In genomic region chr16:89317729-89318429, GRCh38 we compare ENCODE assay signal across 12 cellular contexts.
DNase-seq lines count a peak whose midpoint lies in the region; ATAC-seq and TF ChIP-seq lines count a peak whose summit lies in the region.
"Had no signal": no experiment of that assay in that cellular context is flagged by ENCODE, and none has a peak within 500 bp of the region (broad histone marks: within the 10 kb centered on the region; RNA-seq: fewer than 3 reads in every experiment).

No MANE protein-coding gene starts in this region.

- peaks cover 3 to 31% of the 10 kb centered on the region in 2 donors for H3K36me3 Mint-ChIP-seq in CD4-positive, alpha-beta memory T cell
- H3K36me3 Mint-ChIP-seq in IgD-negative memory B cell, result no peaks in the 10 kb centered on the region
- H3K36me3 Mint-ChIP-seq in chondrocyte (ENCODE audit: low read depth), result peaks cover 8% of the 10 kb centered on the region
- H3K36me3 Mint-ChIP-seq in natural killer cell treated with Interleukin-12 subunit alpha and Interleukin-12 subunit beta and Interleukin-15 and Interleukin-18, amount 100 ng/mL, for 72 hours, result no peaks in the 10 kb centered on the region

- H3K4me3 ChIP-seq in CD4-positive, alpha-beta memory T cell (ENCODE audit: low read length in 2 of 2), result no peak overlapping the region
- no peak overlapping the region for H3K4me3 ChIP-seq in aorta (ENCODE audit: low read length in 2 of 2)

- H3K4me1 ChIP-seq in CD4-positive, alpha-beta memory T cell (ENCODE audit: insufficient read depth, low read length), result peaks cover 99% of the 10 kb centered on the region
- peaks cover 2 to 3% of the 10 kb centered on the region in 2 donors for H3K4me1 ChIP-seq in aorta (ENCODE audit: control insufficient read depth in 1 of 2, insufficient read depth in 2 of 2, low read length in 2 of 2)

- ATAC-seq in natural killer cell treated with Interleukin-12 subunit alpha and Interleukin-12 subunit beta and Interleukin-15 and Interleukin-18, amount 100 ng/mL, for 72 hours, result no peak
- ATAC-seq in GM18870 (IDR thresholded peaks at IDR 0.05; ENCODE audit: unreplicated experiment), result no peak
- no peak for ATAC-seq in aorta (ENCODE audit: low FRiP score)

- no peak for TF ChIP-seq CTCF in chondrocyte (IDR thresholded peaks at IDR 0.05)

- H3K36me3 ChIP-seq in CD4-positive, alpha-beta memory T cell (ENCODE audit: insufficient read depth, low read length), result peaks cover 4% of the 10 kb centered on the region
- no peaks in the 10 kb centered on the region for H3K36me3 ChIP-seq in aorta (ENCODE audit: control insufficient read depth in 1 of 2, insufficient read depth in 2 of 2, low read length in 1 of 2)

- POLR2A ChIA-PET in CD4-positive, alpha-beta memory T cell (lab: Charles Lee; ENCODE audit: partially characterized antibody), result interaction anchor here (4.7 kb wide), 1 partner anchor 190 kb away, joined by 39 read pairs; the partner anchor contains the start of gene SPG7

- no peaks in the 10 kb centered on the region for H3K27me3 Mint-ChIP-seq in CD4-positive, alpha-beta memory T cell
- no peaks in the 10 kb centered on the region for H3K27me3 Mint-ChIP-seq in IgD-negative memory B cell
- H3K27me3 Mint-ChIP-seq in chondrocyte (ENCODE audit: low read depth), result no peaks in the 10 kb centered on the region
- no peaks in the 10 kb centered on the region for H3K27me3 Mint-ChIP-seq in natural killer cell treated with Interleukin-12 subunit alpha and Interleukin-12 subunit beta and Interleukin-15 and Interleukin-18, amount 100 ng/mL, for 72 hours

- intact Hi-C loops in CD4-positive, alpha-beta memory T cell (cut with micrococcal nuclease), result loop anchor here (5.0 kb wide), 2 partner anchors 169 to 239 kb away; no protein-coding TSS in a partner anchor
- intact Hi-C loops in aorta (cut with DNase I), result no loop called here

- no peaks in the 10 kb centered on the region for H3K27me3 ChIP-seq in CD4-positive, alpha-beta memory T cell (ENCODE audit: insufficient read depth, low read length)
- no peaks in the 10 kb centered on the region for H3K27me3 ChIP-seq in aorta (ENCODE audit: control insufficient read depth in 1 of 2, insufficient read depth in 2 of 2, low read length in 1 of 2)
- H3K27me3 ChIP-seq: brain microvascular endothelial cell had no signal

- H3K4me3 Mint-ChIP-seq in CD4-positive, alpha-beta memory T cell, result peak overlapping the region in 7 of 8 donors; percentile 36 to 81 (median 61)
- H3K4me3 Mint-ChIP-seq in IgD-negative memory B cell, result peak overlapping the region in 2 of 4 donors; percentile 63 to 76
- peak overlapping the region; percentile 29 for H3K4me3 Mint-ChIP-seq in chondrocyte (ENCODE audit: unreplicated experiment)
- peak overlapping the region; percentile 86 for H3K4me3 Mint-ChIP-seq in natural killer cell treated with Interleukin-12 subunit alpha and Interleukin-12 subunit beta and Interleukin-15 and Interleukin-18, amount 100 ng/mL, for 72 hours

- CTCF ChIA-PET in CD4-positive, alpha-beta memory T cell (lab: Charles Lee; ENCODE audit: partially characterized antibody), result no interaction called here

- peaks cover 0 to 5% (median 0%) of the 10 kb centered on the region in 8 donors for H3K9me3 Mint-ChIP-seq in CD4-positive, alpha-beta memory T cell
- H3K9me3 Mint-ChIP-seq in IgD-negative memory B cell, result no peaks in the 10 kb centered on the region
- H3K9me3 Mint-ChIP-seq in chondrocyte (ENCODE audit: low read depth), result no peaks in the 10 kb centered on the region
- no peaks in the 10 kb centered on the region for H3K9me3 Mint-ChIP-seq in natural killer cell treated with Interleukin-12 subunit alpha and Interleukin-12 subunit beta and Interleukin-15 and Interleukin-18, amount 100 ng/mL, for 72 hours

- DNase-seq in CD4-positive, alpha-beta memory T cell, result peak in 1 of 5 donors; percentile 24
- DNase-seq in chondrocyte (ENCODE audit: low spot score) (peak; percentile 73), KBM-7 (no peak), aorta (no peak)
- peak; percentile 49 for DNase-seq in natural killer cell treated with Interleukin-12 subunit alpha and Interleukin-12 subunit beta and Interleukin-15 and Interleukin-18, amount 100 ng/mL, for 72 hours (ENCODE audit: low spot score)
- DNase-seq in stimulated activated CD4-positive, alpha-beta T cell treated with anti-CD3 and anti-CD28 coated beads, Interleukin-2, amount 100 ng/mL, for 24 hours, result no peak
- DNase-seq: brain microvascular endothelial cell, DMS79 treated with DMSO at 0.1 percent for 48 hours, NCI-H1048, NCI-H748 treated with DMSO at 0.1 percent for 48 hours had no signal

- H3K27ac Mint-ChIP-seq in CD4-positive, alpha-beta memory T cell, result peak overlapping the region; percentile 78 to 100 (median 97)
- H3K27ac Mint-ChIP-seq in IgD-negative memory B cell (peak overlapping the region; percentile 63 to 95 (median 72)), chondrocyte (ENCODE audit: unreplicated experiment) (peak overlapping the region; percentile 97)
- H3K27ac Mint-ChIP-seq in natural killer cell treated with Interleukin-12 subunit alpha and Interleukin-12 subunit beta and Interleukin-15 and Interleukin-18, amount 100 ng/mL, for 72 hours, result peak overlapping the region; percentile 81 to 93

- H3K9me3 ChIP-seq in CD4-positive, alpha-beta memory T cell (ENCODE audit: control insufficient read depth in 1 of 2, low read length in 2 of 2), result no peaks in the 10 kb centered on the region
- no peaks in the 10 kb centered on the region for H3K9me3 ChIP-seq in aorta (ENCODE audit: control insufficient read depth, low read length)

- H3K27ac ChIP-seq in CD4-positive, alpha-beta memory T cell (ENCODE audit: low read depth, low read length), result no peak overlapping the region
- H3K27ac ChIP-seq in aorta (ENCODE audit: low read depth in 1 of 2, low read length in 2 of 2), result no peak overlapping the region

- 89 to 91% methylated on average over 22 to 23 of the region's 23 CpGs for WGBS in aorta, 2 donors

- peaks cover 75 to 98% (median 91%) of the 10 kb centered on the region in 4 donors for H3K4me1 Mint-ChIP-seq in CD4-positive, alpha-beta memory T cell
- H3K4me1 Mint-ChIP-seq in IgD-negative memory B cell, result peaks cover 63 to 78% (median 64%) of the 10 kb centered on the region in 3 donors
- peaks cover 95% of the 10 kb centered on the region for H3K4me1 Mint-ChIP-seq in chondrocyte (ENCODE audit: low read depth)
- H3K4me1 Mint-ChIP-seq in natural killer cell treated with Interleukin-12 subunit alpha and Interleukin-12 subunit beta and Interleukin-15 and Interleukin-18, amount 100 ng/mL, for 72 hours (ENCODE audit: low read depth in 2 of 2), result peaks cover 82 to 93% of the 10 kb centered on the region in 2 donors

- in situ Hi-C loops in KBM-7 (cut with MboI; ENCODE audit: low pct_unique_long_range_greater_than_20kb, low sequenced_read_pairs), result no loop called here

Comparison
In these comparisons a context has a peak if more than half of its experiments do, and no peak if none do; other contexts are left out.
1. DNase-seq: peak in chondrocyte (single experiment) and natural killer cell treated with Interleukin-12 subunit alpha and Interleukin-12 subunit beta and Interleukin-15 and Interleukin-18, amount 100 ng/mL, for 72 hours (single experiment); none in KBM-7 (single experiment), aorta (0 of 2) and stimulated activated CD4-positive, alpha-beta T cell treated with anti-CD3 and anti-CD28 coated beads, Interleukin-2, amount 100 ng/mL, for 24 hours (0 of 2).
2. Peak in every context shown above with its lines, with median percentiles within 50 percentile points of each other: H3K27ac Mint-ChIP-seq.